In the genomic region with DNA sequence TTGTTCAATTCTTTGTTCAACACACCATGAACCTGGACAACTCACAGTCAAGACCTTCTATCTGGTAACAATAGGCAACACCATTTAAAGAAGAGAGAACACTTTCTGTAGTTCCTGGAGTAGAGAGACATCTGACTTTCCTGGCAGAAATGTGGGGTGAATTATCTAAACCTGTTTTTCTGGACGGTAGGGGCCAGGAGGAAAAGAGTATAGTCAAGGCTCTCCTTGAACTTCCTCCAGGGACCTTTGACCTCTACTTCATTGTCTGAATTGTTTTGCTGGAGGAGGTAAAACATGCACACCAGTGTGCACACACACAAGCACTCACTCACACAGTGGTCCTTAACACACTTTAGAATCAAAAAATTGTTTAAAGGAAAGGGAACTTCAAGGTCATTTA, we compare ENCODE assay signal across 28 cellular contexts. TPM values are rescaled to one million over a fixed set of nuclear protein-coding genes. Genes with fewer than 3 reads are reported as not detected.
DNase-seq lines count a peak whose midpoint lies in the region; ATAC-seq and TF ChIP-seq lines count a peak whose summit lies in the region.
"Had no signal": no experiment of that assay in that cellular context is flagged by ENCODE, and none has a peak within 500 bp of the region (broad histone marks: within the 10 kb centered on the region; RNA-seq: fewer than 3 reads in every experiment).

No MANE protein-coding gene starts in this region.

- intact Hi-C loops in PC-9 (cut with micrococcal nuclease; ENCODE audit: unreplicated experiment) (loop anchor here (10.0 kb wide), 1 partner anchor 148 kb away; a partner anchor contains a TSS), left colon (cut with DNase I, micrococcal nuclease) (no loop called here), testis (cut with DNase I; ENCODE audit: low total_unique reads) (no loop called here)

- no peak overlapping the region for H4K91ac ChIP-seq in neuronal stem cell (ENCODE audit: low read depth, low read length, poor library complexity)

- TF ChIP-seq POLR2A in testis (IDR thresholded peaks at IDR 0.05): no peak

- H3K9me3 ChIP-seq in PC-9 (ENCODE audit: insufficient read depth, low read depth) (no peaks in the 10 kb centered on the region), testis (no peaks in the 10 kb centered on the region), neuronal stem cell (replicated peaks in 1 of 2; ENCODE audit: control insufficient read depth in 2 of 2, insufficient read depth in 1 of 2, low read depth in 1 of 2, low read length in 2 of 2) (no peaks in the 10 kb centered on the region)
- H3K9me3 ChIP-seq: BE2C, Peyer's patch, SK-N-SH had no signal

- H2AK5ac ChIP-seq in neuronal stem cell (ENCODE audit: low read depth, low read length): no peak overlapping the region

- no peaks in the 10 kb centered on the region for H3K79me2 ChIP-seq in PC-9 (ENCODE audit: low read depth)

- no peaks in the 10 kb centered on the region for H3K9me2 ChIP-seq in PC-9 (ENCODE audit: insufficient read depth)
- H3K9me2 ChIP-seq: SK-N-SH had no signal

- H2BK5ac ChIP-seq in neuronal stem cell (ENCODE audit: low read length): no peak overlapping the region

- no peak overlapping the region for H3K9ac ChIP-seq in neuronal stem cell (ENCODE audit: low read depth, low read length, poor library complexity)
- H3K9ac ChIP-seq: KMS-11, SK-N-SH had no signal

- H2AFZ ChIP-seq in PC-9 (peak overlapping the region; percentile 34; the same call in 1 of the 2 replicates), neuronal stem cell (ENCODE audit: low read length) (no peak overlapping the region)

- H3K9me3 Mint-ChIP-seq in type B pancreatic cell (peaks cover 5% of the 10 kb centered on the region), mesothelial cell of epicardium (no peaks in the 10 kb centered on the region)
- H3K9me3 Mint-ChIP-seq: CD4-positive, CD25-positive, alpha-beta regulatory T cell; IgD-negative memory B cell had no signal

- H3K18ac ChIP-seq in neuronal stem cell (ENCODE audit: low read length): no peak overlapping the region

- no peak overlapping the region for H4K8ac ChIP-seq in neuronal stem cell (ENCODE audit: low read depth, low read length)

- H3K4me3 ChIP-seq in PC-9: no peak overlapping the region
- H3K4me3 ChIP-seq in testis: no peak overlapping the region
- no peak overlapping the region for H3K4me3 ChIP-seq in neuronal stem cell (ENCODE audit: low read length in 2 of 2)
- H3K4me3 ChIP-seq: Peyer's patch had no signal

- H3F3A ChIP-seq in PC-9 (ENCODE audit: insufficient read depth, low read depth): peaks cover 19% of the 10 kb centered on the region; the same call in 1 of the 2 replicates

- DNase-seq in SIG-M5 treated with dmso at 0.1 percent for 504 hours (lab: John Stamatoyannopoulos, UW; ENCODE audit: unreplicated experiment) (peak; percentile 13), SIG-M5 (lab: John Stamatoyannopoulos, UW) (no peak), PC-9 (peak; percentile 9 to 75), left colon (no peak), type B pancreatic cell (ENCODE audit: extremely low spot score, unreplicated experiment) (no peak), testis (no peak), mesothelial cell of epicardium (ENCODE audit: low spot score in 2 of 2, unreplicated experiment in 2 of 2) (no peak), neuronal stem cell (ENCODE audit: low spot score) (no peak)
- DNase-seq: ACHN; BE2C; CD4-positive, CD25-positive, alpha-beta regulatory T cell; DMS53; GOT3; HCEC 1CT; NCI-H1092; NCI-H1417 treated with DMSO at 0.1 percent for 48 hours; NCI-H1694 treated with DMSO at 0.1 percent for 48 hours; NCI-H2081; NCI-H226; NCI-H510A; NCI-H69; Peyer's patch; SHP77 treated with DMSO at 0.1 percent for 48 hours; SK-N-SH had no signal

- peaks cover 22% of the 10 kb centered on the region for H3K4me1 ChIP-seq in PC-9 (replicated peaks; ENCODE audit: insufficient read depth)
- no peaks in the 10 kb centered on the region for H3K4me1 ChIP-seq in testis
- peaks cover 0 to 3% of the 10 kb centered on the region in 2 donors for H3K4me1 ChIP-seq in neuronal stem cell (ENCODE audit: control insufficient read depth in 2 of 2, insufficient read depth in 1 of 2, low read depth in 1 of 2, low read length in 2 of 2)
- H3K4me1 ChIP-seq: BE2C had no signal

- H3K36me3 Mint-ChIP-seq in type B pancreatic cell: no peaks in the 10 kb centered on the region
- no peaks in the 10 kb centered on the region for H3K36me3 Mint-ChIP-seq in mesothelial cell of epicardium
- H3K36me3 Mint-ChIP-seq: CD4-positive, CD25-positive, alpha-beta regulatory T cell; IgD-negative memory B cell had no signal

- CTCF ChIA-PET in PC-9 (lab: Charles Lee): no interaction called here

- WGBS in testis, 2 donors: 25 to 35% methylated on average over 1 of the region's 1 CpG
- WGBS in neuronal stem cell (ENCODE audit: extremely low coverage in 2 of 2, insufficient read length in 2 of 2, insufficient replicate concordance in 1 of 2), 2 donors: no CpG with 5 or more reads among the region's 1 CpG

- BruUV-seq in PC-9 (replicated peaks; lab: Mats Ljungman, UMichigan): no TSS peak

- H3K27me3 Mint-ChIP-seq in type B pancreatic cell (no peaks in the 10 kb centered on the region), mesothelial cell of epicardium (ENCODE audit: low read depth) (no peaks in the 10 kb centered on the region)
- H3K27me3 Mint-ChIP-seq: CD4-positive, CD25-positive, alpha-beta regulatory T cell; IgD-negative memory B cell had no signal

- H3K4ac ChIP-seq in neuronal stem cell (ENCODE audit: low read length): no peak overlapping the region

- TF ChIP-seq CTCF in PC-9 (conservative IDR thresholded peaks at IDR 0.05) (no peak), type B pancreatic cell (conservative IDR thresholded peaks at IDR 0.05) (no peak), testis (IDR thresholded peaks at IDR 0.05) (no peak), mesothelial cell of epicardium (IDR thresholded peaks at IDR 0.05; ENCODE audit: unreplicated experiment) (no peak)

- POLR2A ChIA-PET in PC-9 (lab: Charles Lee; ENCODE audit: unreplicated experiment): no interaction called here

- H3K27me3 ChIP-seq in PC-9 (ENCODE audit: insufficient read depth, low read depth): no peaks in the 10 kb centered on the region
- H3K27me3 ChIP-seq in testis: no peaks in the 10 kb centered on the region
- H3K27me3 ChIP-seq in neuronal stem cell (ENCODE audit: control insufficient read depth in 3 of 3, insufficient read depth in 3 of 3, low read depth in 1 of 3, low read length in 3 of 3): no peaks in the 10 kb centered on the region
- H3K27me3 ChIP-seq: BE2C, Peyer's patch had no signal

- H3K4me1 Mint-ChIP-seq in type B pancreatic cell (ENCODE audit: unreplicated experiment) (peaks cover 12% of the 10 kb centered on the region), mesothelial cell of epicardium (peaks cover 5% of the 10 kb centered on the region)

- H2BK15ac ChIP-seq in neuronal stem cell (ENCODE audit: low read length): no peak overlapping the region

- H3K14ac ChIP-seq in neuronal stem cell (ENCODE audit: low read length): no peak overlapping the region

- peak; percentile 58 for ATAC-seq in left colon

- H3K36me3 ChIP-seq in PC-9 (ENCODE audit: low read depth): no peaks in the 10 kb centered on the region
- no peaks in the 10 kb centered on the region for H3K36me3 ChIP-seq in testis (ENCODE audit: low read depth, missing control alignments)
- no peaks in the 10 kb centered on the region for H3K36me3 ChIP-seq in neuronal stem cell (replicated peaks in 1 of 2; ENCODE audit: control insufficient read depth in 2 of 2, insufficient read depth in 2 of 2, low read length in 2 of 2)
- H3K36me3 ChIP-seq: BE2C, Peyer's patch had no signal

- H3K27ac Mint-ChIP-seq in type B pancreatic cell (peak overlapping the region; percentile 50), mesothelial cell of epicardium (no peak overlapping the region)
- H3K27ac Mint-ChIP-seq: CD4-positive, CD25-positive, alpha-beta regulatory T cell; IgD-negative memory B cell had no signal

- H2BK120ac ChIP-seq in neuronal stem cell (ENCODE audit: low read depth, low read length): no peak overlapping the region

- H3K79me1 ChIP-seq in neuronal stem cell (ENCODE audit: low read depth, low read length): no peaks in the 10 kb centered on the region

- H3K23ac ChIP-seq in neuronal stem cell (ENCODE audit: low read depth, low read length, poor library complexity): no peak overlapping the region

- peak overlapping the region; percentile 40; the same call in 1 of the 2 replicates for H3K4me2 ChIP-seq in PC-9
- no peak overlapping the region for H3K4me2 ChIP-seq in neuronal stem cell (ENCODE audit: insufficient read depth, low read length, poor library complexity, severe bottlenecking)
- H3K4me2 ChIP-seq: KMS-11, SK-N-SH had no signal

- no peak overlapping the region for H3K4me3 Mint-ChIP-seq in type B pancreatic cell
- no peak overlapping the region for H3K4me3 Mint-ChIP-seq in mesothelial cell of epicardium
- H3K4me3 Mint-ChIP-seq: CD4-positive, CD25-positive, alpha-beta regulatory T cell; IgD-negative memory B cell had no signal

- H4K20me1 ChIP-seq in PC-9 (ENCODE audit: insufficient read depth): no peaks in the 10 kb centered on the region

- no peak overlapping the region for H2BK12ac ChIP-seq in neuronal stem cell (ENCODE audit: low read length)

- H3K27ac ChIP-seq in PC-9: no peak overlapping the region
- H3K27ac ChIP-seq in testis: no peak overlapping the region
- H3K27ac ChIP-seq in neuronal stem cell (replicated peaks; ENCODE audit: low read length): no peak overlapping the region
- H3K27ac ChIP-seq: 22Rv1, KMS-11, Peyer's patch had no signal

RNA-seq across cellular contexts. Expression of a gene that starts 13.2 kb away (rescaled TPM):
- total RNA-seq in PC-9 (2021): not detected in 2 replicates
- total RNA-seq in left colon: under 1 TPM in 1 of 2 donors, not detected in 1; 0.31 TPM
- total RNA-seq in type B pancreatic cell (ENCODE audit: low replicate concordance): 0.56 and 0.67 TPM in 2 replicates
- under 1 TPM in 1 of 2 donors, not detected in 1; 0.71 TPM for total RNA-seq in testis
- polyA plus RNA-seq in testis (ENCODE audit: insufficient read depth, low read depth, low replicate concordance): not detected
- 0.32 to 0.80 TPM (median 0.62 TPM) in 3 replicates for total RNA-seq in mesothelial cell of epicardium
- polyA plus RNA-seq in neuronal stem cell (2013, experiment 1 of 2): not detected
- not detected for polyA plus RNA-seq in neuronal stem cell (2013, experiment 2 of 2)
- polyA plus RNA-seq: SK-N-SH had no signal

RNA-seq across cellular contexts. Expression of a gene that starts 44.2 kb away (rescaled TPM):
- total RNA-seq in PC-9 (2021) (34.5 and 34.6 TPM in 2 replicates), left colon (100 to 1,000 TPM; 174 to 180 TPM), type B pancreatic cell (ENCODE audit: low replicate concordance) (10.9 and 35.2 TPM in 2 replicates), testis (1 to 10 TPM in 1 of 2 donors, under 1 TPM in 1; 0.68 to 1.1 TPM), mesothelial cell of epicardium (5.7 to 6.6 TPM (median 6.6 TPM) in 3 replicates)
- polyA plus RNA-seq in testis (ENCODE audit: insufficient read depth, low read depth, low replicate concordance): 2.3 TPM
- polyA plus RNA-seq in neuronal stem cell (2013, experiment 1 of 2): 2.7 TPM
- polyA plus RNA-seq in neuronal stem cell (2013, experiment 2 of 2): 2.9 TPM
- total RNA-seq: OCI-LY7 had no signal

Comparison
In these comparisons a context has a peak if more than half of its experiments do, and no peak if none do; other contexts are left out.
1. DNase-seq: peak in SIG-M5 treated with dmso at 0.1 percent for 504 hours (single experiment) and PC-9 (2 of 2); none in SIG-M5 (single experiment), left colon (0 of 2), type B pancreatic cell (single experiment), testis (single experiment), mesothelial cell of epicardium (0 of 2) and neuronal stem cell (single experiment).